8 cellular contexts compared by ENCODE assay signal in genomic region chr6:10413850-10414765, GRCh38. TPM values are rescaled to one million over a fixed set of nuclear protein-coding genes. Genes with fewer than 3 reads are reported as not detected.
DNase-seq lines count a peak whose midpoint lies in the region; ATAC-seq and TF ChIP-seq lines count a peak whose summit lies in the region.

No MANE protein-coding gene starts in this region.

- intact Hi-C loops in CD14-positive monocyte (cut with micrococcal nuclease): no loop called here

- DNase-seq in CD14-positive monocyte (ENCODE audit: low spot score): no peak
- DNase-seq in HFF-Myc (ENCODE audit: extremely low read depth, low read depth): no peak
- no peak for DNase-seq in astrocyte of the cerebellum (ENCODE audit: low read depth)
- DNase-seq in myocyte (ENCODE audit: low read depth): peak; percentile 48
- DNase-seq in DMS79 (lab: John Stamatoyannopoulos, UW): no peak
- no peak for DNase-seq in SIG-M5 treated with dmso at 0.1 percent for 504 hours (lab: John Stamatoyannopoulos, UW; ENCODE audit: unreplicated experiment)
- no peak for DNase-seq in GM20000 (ENCODE audit: low spot score)

- peaks cover 11 to 87% (median 68%) of the 10 kb centered on the region in 7 donors for H3K9me3 Mint-ChIP-seq in CD14-positive monocyte

- peaks cover 65% of the 10 kb centered on the region for H3K4me1 Mint-ChIP-seq in CD14-positive monocyte

- TF ChIP-seq CTCF in CD14-positive monocyte (IDR thresholded peaks at IDR 0.05) (no peak), HFF-Myc (IDR thresholded peaks at IDR 0.05; ENCODE audit: low read depth, low read length, missing control alignments) (peak; percentile 39), astrocyte of the cerebellum (IDR thresholded peaks at IDR 0.05; ENCODE audit: low read depth, low read length, missing control alignments) (peak; percentile 5), GM20000 (IDR thresholded peaks at IDR 0.05; ENCODE audit: extremely low read depth, missing control alignments) (no peak)

- peak overlapping the region; percentile 83 for H3K4me3 ChIP-seq in HFF-Myc (replicated peaks; ENCODE audit: low read depth, low read length)
- no peak overlapping the region for H3K4me3 ChIP-seq in astrocyte of the cerebellum (ENCODE audit: low read depth, low read length)

- in situ Hi-C loops in astrocyte of the cerebellum (cut with HindIII; ENCODE audit: low sequenced_read_pairs): no loop called here

- H3K27ac Mint-ChIP-seq in CD14-positive monocyte: no peak overlapping the region

- ATAC-seq in HG02884 (IDR thresholded peaks at IDR 0.05; ENCODE audit: unreplicated experiment): no peak

- peak overlapping the region; percentile 93 to 98 for H3K4me3 Mint-ChIP-seq in CD14-positive monocyte

- H3K27me3 Mint-ChIP-seq in CD14-positive monocyte (ENCODE audit: low read depth in 3 of 3): peaks cover 92 to 100% (median 97%) of the 10 kb centered on the region in 3 donors

- H3K36me3 Mint-ChIP-seq in CD14-positive monocyte: peaks cover 27 to 41% of the 10 kb centered on the region in 2 donors

RNA-seq across cellular contexts. Expression of gene TFAP2A, which starts 0.8 kb away (rescaled TPM):
- polyA plus RNA-seq in CD14-positive monocyte: not detected
- total RNA-seq in myocyte: 0.21 and 0.59 TPM in 2 replicates
- polyA plus RNA-seq in myocyte (2012): 1.4 TPM

Comparison
In these comparisons a context has a peak if more than half of its experiments do, and no peak if none do; other contexts are left out.
1. CTCF ChIP-seq: peak in HFF-Myc (single experiment) and astrocyte of the cerebellum (single experiment); none in CD14-positive monocyte (single experiment) and GM20000 (single experiment).